Comparison of ENCODE assay signal across 20 cellular contexts in genomic region chr22:39481054-39481453, GRCh38. TPM values are rescaled to one million over a fixed set of nuclear protein-coding genes. Genes with fewer than 3 reads are reported as not detected.
"Had no signal": no experiment of that assay in that cellular context is flagged by ENCODE, and none has a peak within 500 bp of the region (broad histone marks: within the 10 kb centered on the region; RNA-seq: fewer than 3 reads in every experiment).

No MANE protein-coding gene starts in this region.

- H3K36me3 ChIP-seq: ascending aorta, pancreas, right lobe of liver, upper lobe of right lung had no signal

- H3K4me1 Mint-ChIP-seq: mesothelial cell of epicardium, WTC11 had no signal

- H3K27ac ChIP-seq: ascending aorta, hepatocyte, pancreas, right lobe of liver, SK-N-MC, stomach, upper lobe of right lung had no signal

- H3K4me2 ChIP-seq: hepatocyte had no signal

- H3K27me3 ChIP-seq: ascending aorta, hepatocyte, pancreas, right lobe of liver, stomach, upper lobe of right lung had no signal

- H3K27ac Mint-ChIP-seq: activated CD8-positive, alpha-beta T cell treated with anti-CD3 and anti-CD28 coated beads for 36 hours; activated naive CD4-positive, alpha-beta T cell treated with anti-CD3 and anti-CD28 coated beads for 36 hours; activated T-cell treated with anti-CD3 and anti-CD28 coated beads, Interleukin-2, amount 50 U/mL, for 24 hours; activated T-helper 2 cell treated with anti-CD3 and anti-CD28 coated beads, Interferon-gamma antibody, Interleukin-2, Interleukin-4, amounts not matched to agents 10 μg/mL and 5 μg/mL and 100 μg/mL, durations not matched to agents 14 hours and 24 hours and 36 hours; mesothelial cell of epicardium; WTC11 had no signal

- H3K36me3 Mint-ChIP-seq: mesothelial cell of epicardium, WTC11 had no signal

- H3K4me3 ChIP-seq: ascending aorta, hepatocyte, lung, pancreas, right lobe of liver, SK-N-MC, stomach, upper lobe of right lung had no signal

- DNase-seq: activated CD4-positive, alpha-beta T cell treated with anti-CD3 and anti-CD28 coated beads for 48 hours; activated CD8-positive, alpha-beta T cell treated with anti-CD3 and anti-CD28 coated beads for 36 hours; activated naive CD4-positive, alpha-beta T cell treated with anti-CD3 and anti-CD28 coated beads for 36 hours; activated T-cell treated with anti-CD3 and anti-CD28 coated beads, Interleukin-2, amount 50 U/mL, for 24 hours; pancreas; right lobe of liver; small intestine; stimulated activated CD4-positive, alpha-beta T cell treated with anti-CD3 and anti-CD28 coated beads, Interleukin-15, amount 100 ng/mL, for 24 hours; stimulated activated CD4-positive, alpha-beta T cell treated with anti-CD3 and anti-CD28 coated beads, Interleukin-2, amount 100 ng/mL, for 48 hours; stomach; upper lobe of right lung had no signal

- H3K27me3 Mint-ChIP-seq: activated CD8-positive, alpha-beta T cell treated with anti-CD3 and anti-CD28 coated beads for 36 hours; activated T-cell treated with anti-CD3 and anti-CD28 coated beads, Interleukin-2, amount 50 U/mL, for 24 hours had no signal

- H3K9me3 ChIP-seq: ascending aorta, pancreas, right lobe of liver, stomach, upper lobe of right lung had no signal

- ATAC-seq: activated CD8-positive, alpha-beta T cell treated with anti-CD3 and anti-CD28 coated beads for 36 hours; pancreas; right lobe of liver; upper lobe of right lung; WTC11 had no signal

- H2AFZ ChIP-seq: hepatocyte had no signal

- H3K4me1 ChIP-seq: ascending aorta, pancreas, right lobe of liver, upper lobe of right lung had no signal

- H3K9me3 Mint-ChIP-seq: activated CD8-positive, alpha-beta T cell treated with anti-CD3 and anti-CD28 coated beads for 36 hours; activated naive CD4-positive, alpha-beta T cell treated with anti-CD3 and anti-CD28 coated beads for 36 hours; activated T-cell treated with anti-CD3 and anti-CD28 coated beads, Interleukin-2, amount 50 U/mL, for 24 hours; activated T-helper 2 cell treated with anti-CD3 and anti-CD28 coated beads, Interferon-gamma antibody, Interleukin-2, Interleukin-4, amounts not matched to agents 10 μg/mL and 5 μg/mL and 100 μg/mL, durations not matched to agents 14 hours and 24 hours and 36 hours; mesothelial cell of epicardium; WTC11 had no signal

- H3K4me3 Mint-ChIP-seq: activated CD8-positive, alpha-beta T cell treated with anti-CD3 and anti-CD28 coated beads for 36 hours; activated naive CD4-positive, alpha-beta T cell treated with anti-CD3 and anti-CD28 coated beads for 36 hours; activated T-cell treated with anti-CD3 and anti-CD28 coated beads, Interleukin-2, amount 50 U/mL, for 24 hours; mesothelial cell of epicardium; WTC11 had no signal

RNA-seq across cellular contexts. Expression of gene MGAT3, which starts 24.2 kb away (rescaled TPM):
- total RNA-seq: dermis microvascular lymphatic vessel endothelial cell, myocyte had no signal
